ENCODE assay signal across 4 cellular contexts in genomic region chr7:51161937-51162336, GRCh38.
"Had no signal": no experiment of that assay in that cellular context is flagged by ENCODE, and none has a peak within 500 bp of the region (broad histone marks: within the 10 kb centered on the region; RNA-seq: fewer than 3 reads in every experiment).

No MANE protein-coding gene starts in this region.

- H3K27ac ChIP-seq: KMS-11, RWPE1 had no signal

- H3K9me3 ChIP-seq: SK-N-SH had no signal

- DNase-seq: NCI-H226 had no signal
